ENCODE assay signal across 32 cellular contexts in the genomic region with DNA sequence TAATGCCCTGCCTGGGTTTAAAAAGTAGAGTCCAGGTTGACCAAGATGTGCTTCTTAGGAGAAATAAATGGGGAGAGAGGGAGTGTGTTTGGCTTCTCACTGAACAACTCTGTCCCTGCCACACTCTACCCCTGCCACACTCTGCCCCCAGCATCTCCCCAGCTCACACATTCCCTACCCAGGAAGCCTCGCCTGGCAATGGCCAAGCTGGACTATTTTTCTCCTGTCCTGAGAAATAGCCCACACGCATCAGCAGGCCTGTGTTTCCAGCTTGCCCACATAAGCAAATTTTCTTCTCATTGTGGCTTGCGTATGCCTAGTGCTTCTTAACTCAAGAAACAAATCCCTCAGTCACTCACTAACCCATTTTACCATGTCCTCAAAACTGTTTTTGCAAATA. TPM values are rescaled to one million over a fixed set of nuclear protein-coding genes. Genes with fewer than 3 reads are reported as not detected.
"Had no signal": no experiment of that assay in that cellular context is flagged by ENCODE, and none has a peak within 500 bp of the region (broad histone marks: within the 10 kb centered on the region; RNA-seq: fewer than 3 reads in every experiment).

No MANE protein-coding gene starts in this region.

- H3K27ac Mint-ChIP-seq: dendritic cell treated with granulocyte-macrophage colony-stimulating factor and Interleukin-4, amounts not matched to agents 40 ng/mL and 50 ng/mL, for 4 days; effector memory CD8-positive, alpha-beta T cell; mesothelial cell of epicardium; natural killer cell treated with Interleukin-12 subunit alpha and Interleukin-12 subunit beta and Interleukin-15 and Interleukin-18, amount 100 ng/mL, for 72 hours; progenitor cell of endocrine pancreas had no signal

- H3K9me3 ChIP-seq: mucosa of descending colon, neutrophil, stomach, thyroid gland had no signal

- H3K9me3 Mint-ChIP-seq: dendritic cell treated with granulocyte-macrophage colony-stimulating factor and Interleukin-4, amounts not matched to agents 40 ng/mL and 50 ng/mL, for 4 days; effector memory CD8-positive, alpha-beta T cell; mesothelial cell of epicardium; naive B cell; natural killer cell treated with Interleukin-12 subunit alpha and Interleukin-12 subunit beta and Interleukin-15 and Interleukin-18, amount 100 ng/mL, for 72 hours; neural crest cell had no signal

- DNase-seq: effector memory CD8-positive, alpha-beta T cell; kidney; mesenchymal stem cell; mucosa of descending colon; naive B cell; stimulated activated CD4-positive, alpha-beta T cell treated with anti-CD3 and anti-CD28 coated beads, Interleukin-12 subunit alpha, Interleukin-12 subunit beta, amount 100 ng/mL, for 4 hours; stimulated activated CD4-positive, alpha-beta T cell treated with anti-CD3 and anti-CD28 coated beads, Interleukin-1b, Interleukin-23, amount 100 ng/mL, for 48 hours; stimulated activated CD4-positive, alpha-beta T cell treated with anti-CD3 and anti-CD28 coated beads, Interleukin-4, amount 100 ng/mL, for 1 hour; stimulated activated CD8-positive, alpha-beta memory T cell treated with anti-CD3 and anti-CD28 coated beads, Interleukin-4, amount 100 ng/mL, for 48 hours; stimulated activated naive CD4-positive, alpha-beta T cell treated with Interleukin-2 at 50 U/mL for 16 hours; stomach; thyroid gland; trophoblast cell had no signal

- H3K4me3 Mint-ChIP-seq: dendritic cell treated with granulocyte-macrophage colony-stimulating factor and Interleukin-4, amounts not matched to agents 40 ng/mL and 50 ng/mL, for 4 days; effector memory CD8-positive, alpha-beta T cell; mesothelial cell of epicardium; natural killer cell treated with Interleukin-12 subunit alpha and Interleukin-12 subunit beta and Interleukin-15 and Interleukin-18, amount 100 ng/mL, for 72 hours; neural crest cell had no signal

- H3K27me3 ChIP-seq: neutrophil, stomach, thyroid gland had no signal

- H3K27me3 Mint-ChIP-seq: dendritic cell treated with granulocyte-macrophage colony-stimulating factor and Interleukin-4, amounts not matched to agents 40 ng/mL and 50 ng/mL, for 4 days; naive B cell; natural killer cell treated with Interleukin-12 subunit alpha and Interleukin-12 subunit beta and Interleukin-15 and Interleukin-18, amount 100 ng/mL, for 72 hours had no signal

- H3K4me1 ChIP-seq: parathyroid adenoma, stomach, thyroid gland had no signal

- ATAC-seq: effector memory CD8-positive, alpha-beta T cell; left lobe of liver; mucosa of descending colon; sciatic nerve had no signal

- H3K4me1 Mint-ChIP-seq: mesothelial cell of epicardium had no signal

- H3K36me3 ChIP-seq: stomach, thyroid gland had no signal

- H3K4me3 ChIP-seq: lung, mucosa of descending colon, smooth muscle cell, stomach, thyroid gland had no signal

- H3K27ac ChIP-seq: neutrophil, parathyroid adenoma, stomach, thyroid gland had no signal

- H3K36me3 Mint-ChIP-seq: mesothelial cell of epicardium; natural killer cell treated with Interleukin-12 subunit alpha and Interleukin-12 subunit beta and Interleukin-15 and Interleukin-18, amount 100 ng/mL, for 72 hours had no signal

RNA-seq across cellular contexts. Expression of a gene that starts 1.8 kb away (rescaled TPM):
- total RNA-seq: cerebellum; fibroblast of villous mesenchyme; frontal cortex; kidney; left lobe of liver; liver; mesothelial cell of epicardium; mucosa of descending colon; natural killer cell treated with Interleukin-12 subunit alpha and Interleukin-12 subunit beta and Interleukin-15 and Interleukin-18, amount 100 ng/mL, for 72 hours; neural crest cell; omental fat pad; progenitor cell of endocrine pancreas; sciatic nerve; smooth muscle cell; subcutaneous adipose tissue; temporal lobe; thyroid gland had no signal
- polyA plus RNA-seq: esophagus, liver, smooth muscle cell had no signal
